25 cellular contexts compared by ENCODE assay signal in the genomic region with DNA sequence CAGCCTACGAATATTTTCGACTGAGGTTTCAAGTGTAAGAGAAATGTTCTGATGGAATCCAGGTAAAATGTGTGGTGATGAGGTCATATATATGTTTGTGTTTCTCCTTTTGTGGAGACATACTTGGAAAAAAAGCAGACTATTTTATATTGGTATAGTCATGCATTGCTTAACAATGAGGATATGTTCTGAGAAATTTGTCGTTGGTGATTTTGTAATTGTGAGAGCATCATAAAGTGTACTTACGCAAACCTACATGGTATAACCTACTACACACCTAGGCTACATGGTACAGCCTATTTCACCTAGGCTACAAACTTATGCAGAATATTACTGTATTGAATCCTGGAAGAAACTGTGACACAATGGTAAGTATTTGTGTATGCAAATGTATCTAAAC.
"Had no signal": no experiment of that assay in that cellular context is flagged by ENCODE, and none has a peak within 500 bp of the region (broad histone marks: within the 10 kb centered on the region; RNA-seq: fewer than 3 reads in every experiment).

No MANE protein-coding gene starts in this region.

- FAIRE-seq: keratinocyte, urothelium cell line had no signal

- DNase-seq: hippocampal formation; kidney glomerular epithelial cell; left colon; left lung; lower lobe of right lung; mesendoderm; naive B cell; natural killer cell; nephron progenitor cell; ovary; stimulated activated CD4-positive, alpha-beta T cell treated with anti-CD3 and anti-CD28 coated beads, Interleukin-12 subunit alpha, Interleukin-12 subunit beta, amount 100 ng/mL, for 4 hours; stimulated activated CD4-positive, alpha-beta T cell treated with anti-CD3 and anti-CD28 coated beads, Interleukin-15, amount 100 ng/mL, for 24 hours; stimulated activated CD4-positive, alpha-beta T cell treated with anti-CD3 and anti-CD28 coated beads, Interleukin-2, amount 100 ng/mL, for 24 hours; stimulated activated CD4-positive, alpha-beta T cell treated with anti-CD3 and anti-CD28 coated beads, Interleukin-4, amount 100 ng/mL, for 1 hour; stimulated activated naive B cell treated with anti-CD40 and anti-IgM and Interleukin-4, amounts not matched to agents 10 μg/mL and 1 μg/mL and 100 μg/mL, for 72 hours; tibial artery; trophoblast cell; upper lobe of right lung had no signal

- ATAC-seq: left colon; left lung; lower lobe of right lung; natural killer cell; sciatic nerve; stimulated activated naive B cell treated with anti-CD40 and anti-IgM and Interleukin-4, amounts not matched to agents 10 μg/mL and 1 μg/mL and 100 μg/mL, for 72 hours; upper lobe of right lung had no signal

- H3K4me3 ChIP-seq: left lung, lower lobe of right lung, ovary, right atrium auricular region, skin epidermis, suprapubic skin, thoracic aorta, tibial artery, upper lobe of right lung had no signal
